In the genomic region with DNA sequence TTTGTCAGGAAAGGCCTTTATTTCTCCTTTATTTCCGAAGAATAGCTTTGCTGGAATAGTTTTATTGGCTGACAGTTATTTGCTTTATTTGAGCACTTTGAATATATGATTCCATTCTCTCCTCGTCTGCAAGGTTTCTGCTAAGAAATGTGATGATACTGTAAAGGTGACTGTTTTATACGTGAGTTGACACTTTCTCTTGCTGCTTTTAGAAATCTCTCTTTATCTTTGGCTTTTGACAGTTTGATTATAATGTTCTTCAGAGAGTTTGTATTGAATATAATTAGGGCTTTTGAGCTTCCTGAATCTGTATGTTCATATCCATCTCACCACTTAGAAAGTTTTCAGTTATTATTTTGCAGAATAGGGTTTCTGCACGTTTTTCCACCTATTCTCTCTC, we compare ENCODE assay signal across 37 cellular contexts.
"Had no signal": no experiment of that assay in that cellular context is flagged by ENCODE, and none has a peak within 500 bp of the region (broad histone marks: within the 10 kb centered on the region; RNA-seq: fewer than 3 reads in every experiment).

No MANE protein-coding gene starts in this region.

- H3K27me3 ChIP-seq: adrenal gland, ascending aorta, body of pancreas, brain microvascular endothelial cell, breast epithelium, cardiac muscle cell had no signal

- H3K27ac ChIP-seq: adrenal gland, ascending aorta, body of pancreas, brain microvascular endothelial cell, breast epithelium, cardiac muscle cell had no signal

- H3K4me3 ChIP-seq: adrenal gland, ascending aorta, body of pancreas, breast epithelium, cardiac muscle cell had no signal

- H3K4me3 Mint-ChIP-seq: activated naive CD4-positive, alpha-beta T cell treated with anti-CD3 and anti-CD28 coated beads for 36 hours; activated naive CD4-positive, alpha-beta T cell treated with anti-CD3 and anti-CD28 coated beads, Interleukin-2, amount 10 ng/mL, durations not matched to agents 7 days and 5 days; activated naive CD4-positive, alpha-beta T cell treated with anti-CD3 and anti-CD28 coated beads, Interleukin-2, amount 50 U/mL, for 24 hours; activated naive CD8-positive, alpha-beta T cell; activated naive CD8-positive, alpha-beta T cell treated with anti-CD3 and anti-CD28 coated beads for 36 hours; activated naive CD8-positive, alpha-beta T cell treated with anti-CD3 and anti-CD28 coated beads, Interleukin-2, amount 10 ng/mL, durations not matched to agents 7 days and 5 days; activated naive CD8-positive, alpha-beta T cell treated with anti-CD3 and anti-CD28 coated beads, Interleukin-2, amount 50 U/mL, for 24 hours; activated T-cell treated with anti-CD3 and anti-CD28 coated beads, Interleukin-2, amount 50 U/mL, for 24 hours; activated T-cell treated with anti-CD3 and anti-CD28 coated beads, Interleukin-2, amount 50 U/mL, for 4 hours; activated T-cell treated with anti-CD3 and anti-CD28 coated beads, Interleukin-2, amount 50 U/mL, for 72 hours; activated T-helper 1 cell treated with anti-CD3 and anti-CD28 coated beads, Interleukin-12 subunit alpha, Interleukin-12 subunit beta, Interleukin-2, Interleukin-4 antibody, amounts not matched to agents 30 ng/mL and 10 ng/mL and 1 ng/mL, durations not matched to agents 14 hours and 24 hours and 36 hours; activated T-helper 17 cell treated with anti-CD3 and anti-CD28 coated beads, Interleukin-2, amount 50 U/mL, for 72 hours; brain; central memory CD8-positive, alpha-beta T cell had no signal

- ATAC-seq: activated naive CD4-positive, alpha-beta T cell treated with anti-CD3 and anti-CD28 coated beads, Interleukin-2, amount 50 U/mL, for 72 hours; activated naive CD8-positive, alpha-beta T cell treated with anti-CD3 and anti-CD28 coated beads, Interleukin-2, amount 50 U/mL, for 24 hours; activated T-cell treated with anti-CD3 and anti-CD28 coated beads, Interleukin-2, amount 50 U/mL, for 4 hours; activated T-cell treated with anti-CD3 and anti-CD28 coated beads, Interleukin-2, amount 50 U/mL, for 72 hours; activated T-helper 17 cell treated with anti-CD3 and anti-CD28 coated beads, Interleukin-2, amount 50 U/mL, for 72 hours; body of pancreas had no signal

- H3K9me3 ChIP-seq: adrenal gland, ascending aorta, body of pancreas, breast epithelium had no signal

- H3K36me3 Mint-ChIP-seq: activated naive CD4-positive, alpha-beta T cell treated with anti-CD3 and anti-CD28 coated beads, Interleukin-2, amount 10 ng/mL, durations not matched to agents 7 days and 5 days; activated naive CD4-positive, alpha-beta T cell treated with anti-CD3 and anti-CD28 coated beads, Interleukin-2, amount 50 U/mL, for 24 hours; activated naive CD8-positive, alpha-beta T cell; activated naive CD8-positive, alpha-beta T cell treated with anti-CD3 and anti-CD28 coated beads for 36 hours; activated naive CD8-positive, alpha-beta T cell treated with anti-CD3 and anti-CD28 coated beads, Interleukin-2, amount 10 ng/mL, durations not matched to agents 7 days and 5 days; brain had no signal

- H3K36me3 ChIP-seq: adrenal gland, ascending aorta, brain microvascular endothelial cell, breast epithelium, cardiac muscle cell had no signal

- H3K27me3 Mint-ChIP-seq: activated naive CD4-positive, alpha-beta T cell treated with anti-CD3 and anti-CD28 coated beads, Interleukin-2, amount 10 ng/mL, durations not matched to agents 7 days and 5 days; activated naive CD4-positive, alpha-beta T cell treated with anti-CD3 and anti-CD28 coated beads, Interleukin-2, amount 50 U/mL, for 24 hours; activated naive CD8-positive, alpha-beta T cell; activated naive CD8-positive, alpha-beta T cell treated with anti-CD3 and anti-CD28 coated beads for 36 hours; activated naive CD8-positive, alpha-beta T cell treated with anti-CD3 and anti-CD28 coated beads, Interleukin-2, amount 10 ng/mL, durations not matched to agents 7 days and 5 days; activated naive CD8-positive, alpha-beta T cell treated with anti-CD3 and anti-CD28 coated beads, Interleukin-2, amount 50 U/mL, for 24 hours; activated T-cell treated with anti-CD3 and anti-CD28 coated beads, Interleukin-2, amount 50 U/mL, for 24 hours; activated T-helper 17 cell treated with anti-CD3 and anti-CD28 coated beads, Interleukin-2, amount 50 U/mL, for 72 hours; central memory CD8-positive, alpha-beta T cell had no signal

- H3K4me1 Mint-ChIP-seq: activated naive CD4-positive, alpha-beta T cell treated with anti-CD3 and anti-CD28 coated beads, Interleukin-2, amount 10 ng/mL, durations not matched to agents 7 days and 5 days; activated naive CD4-positive, alpha-beta T cell treated with anti-CD3 and anti-CD28 coated beads, Interleukin-2, amount 50 U/mL, for 24 hours; activated naive CD8-positive, alpha-beta T cell treated with anti-CD3 and anti-CD28 coated beads for 36 hours; activated naive CD8-positive, alpha-beta T cell treated with anti-CD3 and anti-CD28 coated beads, Interleukin-2, amount 10 ng/mL, durations not matched to agents 7 days and 5 days; activated naive CD8-positive, alpha-beta T cell treated with anti-CD3 and anti-CD28 coated beads, Interleukin-2, amount 50 U/mL, for 24 hours; activated T-helper 17 cell treated with anti-CD3 and anti-CD28 coated beads, Interleukin-2, amount 50 U/mL, for 72 hours; brain; central memory CD8-positive, alpha-beta T cell had no signal

- DNase-seq: activated effector memory CD4-positive, alpha-beta T cell treated with anti-CD3 and anti-CD28 coated beads, Interleukin-2, amount 50 U/mL, for 16 hours; activated effector memory CD4-positive, alpha-beta T cell treated with Interleukin-2 at 50 U/mL for 16 hours; activated gamma-delta T cell; activated gamma-delta T cell treated with Interleukin-2 at 50 U/mL for 16 hours; activated naive CD4-positive, alpha-beta T cell; activated naive CD4-positive, alpha-beta T cell treated with anti-CD3 and anti-CD28 coated beads for 36 hours; activated naive CD4-positive, alpha-beta T cell treated with anti-CD3 and anti-CD28 coated beads, Interleukin-2, amount 10 ng/mL, durations not matched to agents 7 days and 5 days; activated naive CD4-positive, alpha-beta T cell treated with anti-CD3 and anti-CD28 coated beads, Interleukin-2, amount 50 U/mL, for 16 hours; activated naive CD4-positive, alpha-beta T cell treated with Interleukin-2 at 50 U/mL for 16 hours; activated naive CD8-positive, alpha-beta T cell treated with anti-CD3 and anti-CD28 coated beads for 36 hours; activated naive CD8-positive, alpha-beta T cell treated with anti-CD3 and anti-CD28 coated beads, Interleukin-2, amount 10 ng/mL, durations not matched to agents 7 days and 5 days; activated naive CD8-positive, alpha-beta T cell treated with anti-CD3 and anti-CD28 coated beads, Interleukin-2, amount 50 U/mL, for 24 hours; activated T-cell treated with anti-CD3 and anti-CD28 coated beads, Interleukin-2, amount 50 U/mL, for 1 hour; activated T-cell treated with anti-CD3 and anti-CD28 coated beads, Interleukin-2, amount 50 U/mL, for 24 hours; activated T-cell treated with anti-CD3 and anti-CD28 coated beads, Interleukin-2, amount 50 U/mL, for 4 hours; activated T-cell treated with anti-CD3 and anti-CD28 coated beads, Interleukin-2, amount 50 U/mL, for 48 hours; activated T-cell treated with anti-CD3 and anti-CD28 coated beads, Interleukin-2, amount 50 U/mL, for 72 hours; adrenal gland; amniotic stem cell; amygdala; anterior cingulate cortex; aorta; body of pancreas; brain microvascular endothelial cell; central memory CD4-positive, alpha-beta T cell; cerebellar nuclear complex had no signal

- H3K27ac Mint-ChIP-seq: activated naive CD4-positive, alpha-beta T cell treated with anti-CD3 and anti-CD28 coated beads for 36 hours; activated naive CD4-positive, alpha-beta T cell treated with anti-CD3 and anti-CD28 coated beads, Interleukin-2, amount 10 ng/mL, durations not matched to agents 7 days and 5 days; activated naive CD4-positive, alpha-beta T cell treated with anti-CD3 and anti-CD28 coated beads, Interleukin-2, amount 50 U/mL, for 24 hours; activated naive CD4-positive, alpha-beta T cell treated with anti-CD3 and anti-CD28 coated beads, Interleukin-2, amount 50 U/mL, for 72 hours; activated naive CD8-positive, alpha-beta T cell; activated naive CD8-positive, alpha-beta T cell treated with anti-CD3 and anti-CD28 coated beads for 36 hours; activated naive CD8-positive, alpha-beta T cell treated with anti-CD3 and anti-CD28 coated beads, Interleukin-2, amount 10 ng/mL, durations not matched to agents 7 days and 5 days; activated naive CD8-positive, alpha-beta T cell treated with anti-CD3 and anti-CD28 coated beads, Interleukin-2, amount 50 U/mL, for 24 hours; activated T-cell treated with anti-CD3 and anti-CD28 coated beads, Interleukin-2, amount 50 U/mL, for 24 hours; activated T-cell treated with anti-CD3 and anti-CD28 coated beads, Interleukin-2, amount 50 U/mL, for 72 hours; activated T-helper 1 cell treated with anti-CD3 and anti-CD28 coated beads, Interleukin-12 subunit alpha, Interleukin-12 subunit beta, Interleukin-2, Interleukin-4 antibody, amounts not matched to agents 30 ng/mL and 10 ng/mL and 1 ng/mL, durations not matched to agents 14 hours and 24 hours and 36 hours; activated T-helper 17 cell treated with anti-CD3 and anti-CD28 coated beads, Interleukin-2, amount 50 U/mL, for 72 hours; activated T-helper 2 cell treated with anti-CD3 and anti-CD28 coated beads, Interferon-gamma antibody, Interleukin-2, Interleukin-4, amounts not matched to agents 10 μg/mL and 5 μg/mL and 100 μg/mL, durations not matched to agents 14 hours and 24 hours and 36 hours; brain had no signal
